9 cellular contexts compared by ENCODE assay signal in genomic region chr19:19169236-19170052, GRCh38. TPM values are rescaled to one million over a fixed set of nuclear protein-coding genes. Genes with fewer than 3 reads are reported as not detected.
DNase-seq lines count a peak whose midpoint lies in the region; ATAC-seq and TF ChIP-seq lines count a peak whose summit lies in the region.
"Had no signal": no experiment of that assay in that cellular context is flagged by ENCODE, and none has a peak within 500 bp of the region (broad histone marks: within the 10 kb centered on the region; RNA-seq: fewer than 3 reads in every experiment).

No MANE protein-coding gene starts in this region.

- TF ChIP-seq CTCF in psoas muscle (IDR thresholded peaks at IDR 0.05) = no peak
- no peak for TF ChIP-seq CTCF in mucosa of descending colon (IDR thresholded peaks at IDR 0.05)

- no peaks in the 10 kb centered on the region for H3K9me3 ChIP-seq in HUES6 (ENCODE audit: control insufficient read depth, insufficient read depth, low read depth, low read length)
- H3K9me3 ChIP-seq in duodenal mucosa (ENCODE audit: control insufficient read depth in 1 of 2, low read length in 2 of 2) = no peaks in the 10 kb centered on the region
- no peaks in the 10 kb centered on the region for H3K9me3 ChIP-seq in psoas muscle
- no peaks in the 10 kb centered on the region for H3K9me3 ChIP-seq in mucosa of descending colon
- H3K9me3 ChIP-seq: pancreas had no signal

- DNase-seq in psoas muscle (no peak), A172 (ENCODE audit: low spot score) (no peak), mucosa of descending colon (no peak), SKM-1 (lab: John Stamatoyannopoulos, UW; ENCODE audit: unreplicated experiment) (no peak), NCI-H187 (lab: John Stamatoyannopoulos, UW) (no peak)

- peak; percentile 18 for ATAC-seq in GM18517 (IDR thresholded peaks at IDR 0.05; ENCODE audit: unreplicated experiment)
- peak in 1 of 4 donors; percentile 4 for ATAC-seq in psoas muscle
- no peak for ATAC-seq in mucosa of descending colon

- H3K4me3 ChIP-seq in HUES6 (ENCODE audit: low read depth, low read length) (peak overlapping the region; percentile 63), duodenal mucosa (ENCODE audit: low read depth in 1 of 2, low read length in 2 of 2) (peak overlapping the region; percentile 53 to 63), psoas muscle (peak overlapping the region; percentile 60), mucosa of descending colon (no peak overlapping the region)

- intact Hi-C loops in psoas muscle (cut with DNase I) = loop anchor here in 1 of 2 donors (10.0 kb wide), 1 partner anchor 115 kb away; no protein-coding TSS in a partner anchor
- intact Hi-C loops in mucosa of descending colon (cut with DNase I, micrococcal nuclease) = no loop called here

- no peak overlapping the region for H3K9ac ChIP-seq in HUES6 (ENCODE audit: low read length)
- H3K9ac ChIP-seq in duodenal mucosa (ENCODE audit: low read depth in 1 of 2, low read length in 2 of 2) = peak overlapping the region in 1 of 2 donors; percentile 32

- WGBS in psoas muscle, 3 donors = 70 to 74% (median 74%) methylated on average over 9 of the region's 9 CpGs

- H3K36me3 ChIP-seq in HUES6 (ENCODE audit: control insufficient read depth, insufficient read depth, low read length) (no peaks in the 10 kb centered on the region), duodenal mucosa (ENCODE audit: control insufficient read depth in 1 of 2, insufficient read depth in 2 of 2, low read length in 2 of 2) (no peaks in the 10 kb centered on the region), psoas muscle (ENCODE audit: insufficient read depth in 1 of 2, low read depth in 1 of 2) (no peaks in the 10 kb centered on the region), mucosa of descending colon (ENCODE audit: low read depth) (no peaks in the 10 kb centered on the region)
- H3K36me3 ChIP-seq: pancreas had no signal

- H3K27me3 ChIP-seq in HUES6 (ENCODE audit: control insufficient read depth, insufficient read depth, low read length) (peaks cover 45% of the 10 kb centered on the region), duodenal mucosa (ENCODE audit: control insufficient read depth in 1 of 2, insufficient read depth in 2 of 2, low read length in 2 of 2) (no peaks in the 10 kb centered on the region), psoas muscle (ENCODE audit: insufficient read depth in 3 of 3, low read length in 2 of 3) (no peaks in the 10 kb centered on the region)
- H3K27me3 ChIP-seq: pancreas had no signal

- no peak overlapping the region for H3K27ac ChIP-seq in HUES6 (ENCODE audit: low read depth, low read length)
- H3K27ac ChIP-seq in duodenal mucosa (ENCODE audit: low read depth, low read length) = no peak overlapping the region
- H3K27ac ChIP-seq in psoas muscle = no peak overlapping the region
- H3K27ac ChIP-seq: pancreas had no signal

- H3K4me1 ChIP-seq in HUES6 (ENCODE audit: control insufficient read depth, insufficient read depth, low read length) = peaks cover 12% of the 10 kb centered on the region
- H3K4me1 ChIP-seq in duodenal mucosa (ENCODE audit: control insufficient read depth in 1 of 2, insufficient read depth in 2 of 2, low read length in 2 of 2) = peaks cover 4 to 8% of the 10 kb centered on the region in 2 donors
- peaks cover 19% of the 10 kb centered on the region for H3K4me1 ChIP-seq in psoas muscle
- peaks cover 6% of the 10 kb centered on the region for H3K4me1 ChIP-seq in mucosa of descending colon (ENCODE audit: low read depth)
- H3K4me1 ChIP-seq: pancreas had no signal

RNA-seq across cellular contexts. Expression of gene MEF2B, which starts 0.6 kb away (rescaled TPM):
- under 1 TPM; 0.56 to 0.91 (median 0.63) TPM for total RNA-seq in psoas muscle
- polyA plus RNA-seq in psoas muscle = under 1 TPM; 0.07 to 0.18 (median 0.16) TPM
- not detected in 2 replicates for total RNA-seq in A172 (2014; rRNA removed; shearing (Covaris generic))
- total RNA-seq in mucosa of descending colon = 1 to 10 TPM; 1.5 to 3.0 (median 2.5) TPM

RNA-seq across cellular contexts. Expression of gene BORCS8, which starts 22.5 kb away (rescaled TPM):
- total RNA-seq in psoas muscle (10 to 100 TPM; 16.0 to 33.6 (median 21.0) TPM), mucosa of descending colon (10 to 100 TPM; 29.1 to 41.0 (median 31.8) TPM)
- 10 to 100 TPM; 25.2 to 46.1 (median 41.2) TPM for polyA plus RNA-seq in psoas muscle
- total RNA-seq in A172 (2014; rRNA removed; shearing (Covaris generic)) = 22.0 and 25.6 TPM in 2 replicates

RNA-seq across cellular contexts. Expression of gene RFXANK, which starts 22.6 kb away (rescaled TPM):
- total RNA-seq in psoas muscle = 10 to 100 TPM; 33.3 to 53.5 (median 46.2) TPM
- 10 to 100 TPM; 39.1 to 64.9 (median 57.4) TPM for polyA plus RNA-seq in psoas muscle
- total RNA-seq in A172 (2014; rRNA removed; shearing (Covaris generic)) = 122 TPM in 2 replicates
- 10 to 100 TPM; 62.3 to 71.4 (median 64.9) TPM for total RNA-seq in mucosa of descending colon

RNA-seq across cellular contexts. Expression of gene TMEM161A, which starts 31.2 kb away (rescaled TPM):
- total RNA-seq in psoas muscle (10 to 100 TPM; 31.3 to 61.3 (median 42.8) TPM), mucosa of descending colon (10 to 100 TPM; 14.7 to 23.4 (median 17.6) TPM)
- 10 to 100 TPM; 30.2 to 46.1 (median 37.6) TPM for polyA plus RNA-seq in psoas muscle
- total RNA-seq in A172 (2014; rRNA removed; shearing (Covaris generic)) = 29.1 and 31.5 TPM in 2 replicates

RNA-seq across cellular contexts. Expression of gene NR2C2AP, which starts 33.8 kb away (rescaled TPM):
- total RNA-seq in psoas muscle = 10 to 100 TPM in 3 of 4 donors, 1 to 10 TPM in 1; 7.5 to 15.8 (median 12.8) TPM
- polyA plus RNA-seq in psoas muscle = 10 to 100 TPM; 17.5 to 44.4 (median 21.9) TPM
- 30.3 and 30.6 TPM in 2 replicates for total RNA-seq in A172 (2014; rRNA removed; shearing (Covaris generic))
- 10 to 100 TPM; 12.5 to 14.6 (median 13.4) TPM for total RNA-seq in mucosa of descending colon
